In the genomic region with DNA sequence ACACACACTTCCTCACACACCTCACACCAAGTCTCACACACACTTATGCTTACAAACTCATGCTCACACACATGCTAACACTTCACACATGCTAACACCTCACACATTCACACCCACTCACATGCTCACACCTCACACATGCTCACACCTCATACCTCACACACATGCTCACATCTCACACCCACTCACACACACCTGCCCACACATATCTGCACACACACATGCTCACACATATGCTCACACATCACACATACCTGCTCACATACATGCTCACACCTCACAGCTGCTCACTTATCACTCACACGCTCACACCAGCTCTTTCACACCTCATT, we compare ENCODE assay signal across 35 cellular contexts. TPM values are rescaled to one million over a fixed set of nuclear protein-coding genes. Genes with fewer than 3 reads are reported as not detected.
"Had no signal": no experiment of that assay in that cellular context is flagged by ENCODE, and none has a peak within 500 bp of the region (broad histone marks: within the 10 kb centered on the region; RNA-seq: fewer than 3 reads in every experiment).

No MANE protein-coding gene starts in this region.

- H3K4me3 ChIP-seq: ascending aorta, cardiac muscle cell, MG63, SJCRH30, SK-N-MC had no signal

- H3K27me3 Mint-ChIP-seq: activated CD4-positive, alpha-beta memory T cell treated with anti-CD3 and anti-CD28 coated beads, Interleukin-2, amount 10 ng/mL, durations not matched to agents 7 days and 5 days; activated CD8-positive, alpha-beta memory T cell treated with anti-CD3 and anti-CD28 coated beads, Interleukin-2, amount 10 ng/mL, durations not matched to agents 7 days and 5 days; activated naive CD8-positive, alpha-beta T cell treated with anti-CD3 and anti-CD28 coated beads, Interleukin-2, amount 10 ng/mL, durations not matched to agents 7 days and 5 days; activated T-helper 17 cell treated with anti-CD3 and anti-CD28 coated beads, Interleukin-2, amount 50 U/mL, for 72 hours; central memory CD8-positive, alpha-beta T cell had no signal

- H3K4me1 Mint-ChIP-seq: activated T-helper 17 cell treated with anti-CD3 and anti-CD28 coated beads, Interleukin-2, amount 50 U/mL, for 72 hours; central memory CD8-positive, alpha-beta T cell had no signal

- H3K4me1 ChIP-seq: SJCRH30 had no signal

- ATAC-seq: activated CD8-positive, alpha-beta memory T cell treated with anti-CD3 and anti-CD28 coated beads, Interleukin-2, amount 10 ng/mL, durations not matched to agents 7 days and 5 days; activated T-cell treated with anti-CD3 and anti-CD28 coated beads, Interleukin-2, amount 50 U/mL, for 72 hours; activated T-helper 17 cell treated with anti-CD3 and anti-CD28 coated beads, Interleukin-2, amount 50 U/mL, for 72 hours; Panc1 had no signal

- H3K9me3 Mint-ChIP-seq: activated CD4-positive, alpha-beta memory T cell treated with anti-CD3 and anti-CD28 coated beads, Interleukin-2, amount 10 ng/mL, durations not matched to agents 7 days and 5 days; activated naive CD8-positive, alpha-beta T cell treated with anti-CD3 and anti-CD28 coated beads, Interleukin-2, amount 10 ng/mL, durations not matched to agents 7 days and 5 days; activated T-cell treated with anti-CD3 and anti-CD28 coated beads, Interleukin-2, amount 50 U/mL, for 72 hours; activated T-helper 17 cell treated with anti-CD3 and anti-CD28 coated beads, Interleukin-2, amount 50 U/mL, for 72 hours; central memory CD8-positive, alpha-beta T cell had no signal

- H3K27ac Mint-ChIP-seq: activated CD4-positive, alpha-beta memory T cell treated with anti-CD3 and anti-CD28 coated beads, Interleukin-2, amount 10 ng/mL, durations not matched to agents 7 days and 5 days; activated CD8-positive, alpha-beta memory T cell treated with anti-CD3 and anti-CD28 coated beads, Interleukin-2, amount 10 ng/mL, durations not matched to agents 7 days and 5 days; activated naive CD8-positive, alpha-beta T cell treated with anti-CD3 and anti-CD28 coated beads, Interleukin-2, amount 10 ng/mL, durations not matched to agents 7 days and 5 days; activated T-cell treated with anti-CD3 and anti-CD28 coated beads, Interleukin-2, amount 50 U/mL, for 72 hours; activated T-helper 17 cell treated with anti-CD3 and anti-CD28 coated beads, Interleukin-2, amount 50 U/mL, for 72 hours had no signal

- H3K36me3 ChIP-seq: ascending aorta, cardiac muscle cell, MG63, SJCRH30, WERI-Rb-1 had no signal

- H3K27me3 ChIP-seq: ascending aorta, cardiac muscle cell, MG63, SJCRH30 had no signal

- H3K9me3 ChIP-seq: ascending aorta, MG63, SJCRH30 had no signal

- H3K36me3 Mint-ChIP-seq: activated CD8-positive, alpha-beta memory T cell treated with anti-CD3 and anti-CD28 coated beads, Interleukin-2, amount 10 ng/mL, durations not matched to agents 7 days and 5 days; activated naive CD8-positive, alpha-beta T cell treated with anti-CD3 and anti-CD28 coated beads, Interleukin-2, amount 10 ng/mL, durations not matched to agents 7 days and 5 days had no signal

- DNase-seq: activated CD4-positive, alpha-beta memory T cell treated with anti-CD3 and anti-CD28 coated beads, Interleukin-2, amount 10 ng/mL, durations not matched to agents 7 days and 5 days; activated CD4-positive, alpha-beta T cell treated with anti-CD3 and anti-CD28 coated beads for 1 hour; activated CD4-positive, alpha-beta T cell treated with anti-CD3 and anti-CD28 coated beads for 48 hours; activated CD4-positive, CD25-positive, alpha-beta regulatory T cell; activated CD8-positive, alpha-beta memory T cell treated with anti-CD3 and anti-CD28 coated beads for 24 hours; activated CD8-positive, alpha-beta memory T cell treated with anti-CD3 and anti-CD28 coated beads, Interleukin-2, amount 10 ng/mL, durations not matched to agents 7 days and 5 days; activated CD8-positive, alpha-beta memory T cell treated with anti-CD3 and anti-CD28 coated beads, Interleukin-2, amount 50 U/mL, for 48 hours; activated effector memory CD4-positive, alpha-beta T cell treated with anti-CD3 and anti-CD28 coated beads, Interleukin-2, amount 50 U/mL, for 16 hours; activated naive CD4-positive, alpha-beta T cell; activated naive CD4-positive, alpha-beta T cell treated with anti-CD3 and anti-CD28 coated beads, Interleukin-2, amount 50 U/mL, for 16 hours; activated naive CD8-positive, alpha-beta T cell treated with anti-CD3 and anti-CD28 coated beads, Interleukin-2, amount 10 ng/mL, durations not matched to agents 7 days and 5 days; activated T-cell treated with anti-CD3 and anti-CD28 coated beads, Interleukin-2, amount 50 U/mL, for 72 hours; MG63; NCI-H1048; NCI-H1105 treated with DMSO at 0.1 percent for 48 hours; NCI-H1436; NCI-H1694; NCI-H1930; NCI-H2081 treated with DMSO at 0.1 percent for 48 hours; NCI-H226; NCI-H446 treated with DMSO at 0.1 percent for 48 hours; NCI-H524; SHP77; SJCRH30; T1000; WERI-Rb-1 had no signal

- H3K27ac ChIP-seq: ascending aorta, cardiac muscle cell, SJCRH30, SK-N-MC, WERI-Rb-1 had no signal

- H3K4me3 Mint-ChIP-seq: activated CD4-positive, alpha-beta memory T cell treated with anti-CD3 and anti-CD28 coated beads, Interleukin-2, amount 10 ng/mL, durations not matched to agents 7 days and 5 days; activated CD8-positive, alpha-beta memory T cell treated with anti-CD3 and anti-CD28 coated beads, Interleukin-2, amount 10 ng/mL, durations not matched to agents 7 days and 5 days; activated naive CD8-positive, alpha-beta T cell treated with anti-CD3 and anti-CD28 coated beads, Interleukin-2, amount 10 ng/mL, durations not matched to agents 7 days and 5 days; activated T-cell treated with anti-CD3 and anti-CD28 coated beads, Interleukin-2, amount 50 U/mL, for 72 hours; activated T-helper 17 cell treated with anti-CD3 and anti-CD28 coated beads, Interleukin-2, amount 50 U/mL, for 72 hours; central memory CD8-positive, alpha-beta T cell had no signal

RNA-seq across cellular contexts. Expression of a gene that starts 4.5 kb away (rescaled TPM):
- total RNA-seq: activated CD4-positive, alpha-beta memory T cell treated with anti-CD3 and anti-CD28 coated beads, Interleukin-2, amount 10 ng/mL, durations not matched to agents 7 days and 5 days; activated CD8-positive, alpha-beta memory T cell treated with anti-CD3 and anti-CD28 coated beads, Interleukin-2, amount 10 ng/mL, durations not matched to agents 7 days and 5 days; activated T-cell treated with anti-CD3 and anti-CD28 coated beads, Interleukin-2, amount 50 U/mL, for 72 hours; activated T-helper 17 cell treated with anti-CD3 and anti-CD28 coated beads, Interleukin-2, amount 50 U/mL, for 72 hours; ascending aorta; RPMI7951; SJCRH30; T-helper 1 cell treated with Interleukin-12 subunit alpha and Interleukin-12 subunit beta and Interleukin-4 antibody, amounts not matched to agents 30 ng/mL and 1 ng/mL, for 36 hours; T-helper 2 cell treated with Interferon-gamma antibody and Interleukin-4, amounts not matched to agents 100 ng/mL and 5 ng/mL, for 36 hours had no signal

RNA-seq across cellular contexts. Expression of a gene that starts 21.4 kb away (rescaled TPM):
- total RNA-seq: activated CD4-positive, alpha-beta memory T cell treated with anti-CD3 and anti-CD28 coated beads, Interleukin-2, amount 10 ng/mL, durations not matched to agents 7 days and 5 days; activated CD8-positive, alpha-beta memory T cell treated with anti-CD3 and anti-CD28 coated beads, Interleukin-2, amount 10 ng/mL, durations not matched to agents 7 days and 5 days; cardiac muscle cell; RPMI7951; SJCRH30; T-helper 1 cell treated with Interleukin-12 subunit alpha and Interleukin-12 subunit beta and Interleukin-4 antibody, amounts not matched to agents 30 ng/mL and 1 ng/mL, for 36 hours; T-helper 2 cell treated with Interferon-gamma antibody and Interleukin-4, amounts not matched to agents 100 ng/mL and 5 ng/mL, for 36 hours had no signal
